In the genomic region with DNA sequence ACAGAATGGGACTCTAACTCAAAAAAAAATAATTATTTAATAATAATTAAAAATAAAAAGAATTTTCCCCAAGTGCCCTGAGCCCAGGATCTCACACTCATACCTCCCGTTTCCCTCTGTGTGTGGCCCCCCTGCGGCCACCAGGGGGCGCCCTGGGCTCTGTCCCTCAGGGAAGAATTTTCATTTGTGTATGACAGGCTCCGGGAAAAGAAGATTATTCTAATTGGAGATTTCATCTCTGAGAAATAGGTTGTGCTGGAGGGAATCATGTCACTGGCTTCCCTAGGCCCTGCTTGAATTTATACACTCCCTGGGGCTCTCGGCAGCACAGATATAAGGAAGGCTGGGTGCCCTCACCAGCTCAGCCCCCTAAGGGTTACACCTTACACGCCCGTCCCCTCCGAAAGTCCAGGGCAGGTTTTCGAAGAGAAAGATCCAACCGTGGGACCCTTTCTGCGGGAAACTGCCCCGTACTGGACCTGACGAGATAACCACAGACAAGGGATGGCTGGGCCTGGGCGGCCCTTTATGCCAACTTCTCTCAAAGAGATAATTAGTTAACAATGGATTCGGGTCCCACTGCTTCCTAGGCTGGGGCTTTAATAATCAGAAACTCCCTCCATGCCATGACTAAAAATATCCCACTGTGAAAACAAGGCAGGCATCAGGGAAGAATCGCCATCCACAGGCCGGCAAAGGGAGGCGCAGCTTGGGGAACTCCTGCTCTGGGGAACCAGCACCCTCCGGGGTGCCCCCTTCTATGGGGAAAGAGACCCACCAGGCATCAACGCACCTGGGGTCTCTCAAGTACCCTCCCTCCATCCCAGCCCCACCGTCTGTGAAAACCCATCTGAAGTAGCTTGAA, we compare ENCODE assay signal across 8 cellular contexts.
DNase-seq lines count a peak whose midpoint lies in the region; ATAC-seq and TF ChIP-seq lines count a peak whose summit lies in the region.

No MANE protein-coding gene starts in this region.

- H3K9me3 Mint-ChIP-seq in Caco-2 (ENCODE audit: unreplicated experiment) (no peaks in the 10 kb centered on the region), natural killer cell (no peaks in the 10 kb centered on the region)

- no peak overlapping the region for H3K27ac Mint-ChIP-seq in Caco-2 (ENCODE audit: unreplicated experiment)
- H3K27ac Mint-ChIP-seq in natural killer cell = peak overlapping the region in 1 of 2 donors; percentile 59

- H3K4me1 Mint-ChIP-seq in Caco-2 (ENCODE audit: low read depth, unreplicated experiment) (no peaks in the 10 kb centered on the region), natural killer cell (peaks cover 17 to 36% of the 10 kb centered on the region in 2 donors)

- POLR2A ChIA-PET in Caco-2 (lab: Charles Lee) = no interaction called here

- peak; percentile 97 for TF ChIP-seq CTCF in Caco-2 (IDR thresholded peaks at IDR 0.05; ENCODE audit: insufficient read depth in 1 of 2, low read depth in 1 of 2, low read length in 1 of 2, severe bottlenecking in 1 of 2, unreplicated experiment in 1 of 2)
- peak; percentile 97 to 98 (median 97) for TF ChIP-seq CTCF in esophagus muscularis mucosa (IDR thresholded peaks at IDR 0.05)
- peak; percentile 98 for TF ChIP-seq CTCF in natural killer cell (IDR thresholded peaks at IDR 0.05)

- peak overlapping the region; percentile 71 to 82 (median 72) for H3K27ac ChIP-seq in esophagus muscularis mucosa (replicated peaks in 1 of 4)

- H3K27me3 Mint-ChIP-seq in Caco-2 (ENCODE audit: insufficient read depth, unreplicated experiment) (no peaks in the 10 kb centered on the region), natural killer cell (ENCODE audit: low read depth in 2 of 2) (no peaks in the 10 kb centered on the region)

- H3K4me3 Mint-ChIP-seq in Caco-2 (ENCODE audit: unreplicated experiment) (no peak overlapping the region), natural killer cell (no peak overlapping the region)

- 27% methylated on average over 19 of the region's 21 CpGs for WGBS in esophagus muscularis mucosa

- TF ChIP-seq POLR2A in esophagus muscularis mucosa (IDR thresholded peaks at IDR 0.05; ENCODE audit: low read depth) = no peak

- peaks cover 25% of the 10 kb centered on the region for H3K36me3 Mint-ChIP-seq in Caco-2 (ENCODE audit: insufficient read depth, unreplicated experiment)
- no peaks in the 10 kb centered on the region for H3K36me3 Mint-ChIP-seq in natural killer cell

- DNase-seq in Caco-2 (peak; percentile 61 to 80), HUDEP-2 (lab: John Stamatoyannopoulos, UW; ENCODE audit: unreplicated experiment in 76 of 76) (peak in 55 of 76 experiments; percentile 2 to 62 (median 40)), OCI-M1 (lab: John Stamatoyannopoulos, UW) (peak; percentile 84), esophagus muscularis mucosa (ENCODE audit: extremely low spot score) (peak; percentile 95), natural killer cell (peak; percentile 76)
- DNase-seq in activated T-cell treated with anti-CD3 and anti-CD28 coated beads, Interleukin-2, amount 50 U/mL, for 1 hour = peak; percentile 79
- peak; percentile 49 to 53 for DNase-seq in stimulated activated CD8-positive, alpha-beta memory T cell treated with anti-CD3 and anti-CD28 coated beads, Interleukin-7, amount 100 ng/mL, for 4 hours (ENCODE audit: low read depth in 2 of 2)

- H3K9me3 ChIP-seq in Caco-2 (no peaks in the 10 kb centered on the region), esophagus muscularis mucosa (no peaks in the 10 kb centered on the region)

- H3K4me3 ChIP-seq in Caco-2 (ENCODE audit: low read depth, low read length) (no peak overlapping the region), esophagus muscularis mucosa (peak overlapping the region; percentile 35 to 49 (median 40))

- H3K27me3 ChIP-seq in Caco-2 (replicated peaks; ENCODE audit: control insufficient read depth, insufficient read depth, low read length) (no peaks in the 10 kb centered on the region), esophagus muscularis mucosa (no peaks in the 10 kb centered on the region)

- BruUV-seq in Caco-2 (replicated peaks; lab: Mats Ljungman, UMichigan) = no TSS peak

- H3K36me3 ChIP-seq in Caco-2 (ENCODE audit: control insufficient read depth, insufficient read depth, low read length) = no peaks in the 10 kb centered on the region; the same call in 1 of the 2 replicates
- peaks cover 0 to 15% (median 3%) of the 10 kb centered on the region in 4 donors for H3K36me3 ChIP-seq in esophagus muscularis mucosa

- no peak for TF ChIP-seq EP300 in esophagus muscularis mucosa (IDR thresholded peaks at IDR 0.05)

- intact Hi-C loops in Caco-2 (cut with micrococcal nuclease; ENCODE audit: unreplicated experiment) (loop anchor here (1.0 to 5.0 kb wide), 3 partner anchors 37 to 182 kb away; a partner anchor contains a TSS), esophagus muscularis mucosa (cut with DNase I) (loop anchor here (2.0 kb wide), 2 partner anchors 35 to 179 kb away; no protein-coding TSS in a partner anchor), natural killer cell (cut with micrococcal nuclease) (loop anchor here (1.0 to 5.0 kb wide), 6 partner anchors 37 to 273 kb away; no protein-coding TSS in a partner anchor)

- peak; percentile 74 to 78 (median 75) for ATAC-seq in natural killer cell
- no peak for ATAC-seq in GM19397 (IDR thresholded peaks at IDR 0.05; ENCODE audit: unreplicated experiment)

- CTCF ChIA-PET in Caco-2 (lab: Charles Lee) = interaction anchor here (0.7 to 1.3 kb wide), 2 partner anchors 37 to 168 kb away, joined by 3 to 4 read pairs; no protein-coding TSS in a partner anchor

- H3K4me1 ChIP-seq in Caco-2 = no peaks in the 10 kb centered on the region
- peaks cover 9 to 16% (median 12%) of the 10 kb centered on the region in 4 donors for H3K4me1 ChIP-seq in esophagus muscularis mucosa

Comparison
In these comparisons a context has a peak if more than half of its experiments do, and no peak if none do; other contexts are left out.
1. DNase-seq: peak in every context shown above with its lines; median percentile 95 in esophagus muscularis mucosa; 84 in OCI-M1; 79 in activated T-cell treated with anti-CD3 and anti-CD28 coated beads, Interleukin-2, amount 50 U/mL, for 1 hour; 76 in natural killer cell; 70 in Caco-2; 51 in stimulated activated CD8-positive, alpha-beta memory T cell treated with anti-CD3 and anti-CD28 coated beads, Interleukin-7, amount 100 ng/mL, for 4 hours; 40 in HUDEP-2.